1 cellular context compared by ENCODE assay signal in genomic region chr2:55152475-55153422, GRCh38.
TF ChIP-seq lines count a peak whose summit lies in the region.

No MANE protein-coding gene starts in this region.

TF ChIP-seq in K562, 482 proteins besides CTCF, POLR2A, EP300 and RAD21 (continued from another document):
- TF ChIP-seq ZBTB34 (CRISPR knock-in tag; IDR thresholded peaks at IDR 0.05) (no peak), MTF1 (CRISPR knock-in tag; IDR thresholded peaks at IDR 0.05; ENCODE audit: borderline replicate concordance) (no peak), SREBF2 (CRISPR knock-in tag; IDR thresholded peaks at IDR 0.05) (no peak)
